ENCODE assay signal across 12 cellular contexts in genomic region chr5:167030500-167031120, GRCh38. TPM values are rescaled to one million over a fixed set of nuclear protein-coding genes. Genes with fewer than 3 reads are reported as not detected.
DNase-seq lines count a peak whose midpoint lies in the region; TF ChIP-seq lines count a peak whose summit lies in the region.
"Had no signal": no experiment of that assay in that cellular context is flagged by ENCODE, and none has a peak within 500 bp of the region (broad histone marks: within the 10 kb centered on the region; RNA-seq: fewer than 3 reads in every experiment).

No MANE protein-coding gene starts in this region.

- no TSS peak for BruUV-seq in PC-9 (replicated peaks; lab: Mats Ljungman, UMichigan)

- DNase-seq in PC-9 = peak in 1 of 2 experiments; percentile 33
- peak; percentile 44 for DNase-seq in glutamatergic neuron
- no peak for DNase-seq in dedifferentiated amniotic fluid mesenchymal stem cell (ENCODE audit: extremely low spot score)
- no peak for DNase-seq in CD1c-positive myeloid dendritic cell (ENCODE audit: extremely low spot score)
- no peak for DNase-seq in DMS79 treated with DMSO at 0.1 percent for 48 hours (lab: John Stamatoyannopoulos, UW)
- DNase-seq in ureter (ENCODE audit: low spot score) = no peak
- DNase-seq: CD4-positive, alpha-beta memory T cell; heart left ventricle; MG63; psoas muscle had no signal

- 0 out of 2 replicates have a peak overlapping the region, but pooled peaks have one; percentile 48 for H2AFZ ChIP-seq in PC-9

- no peaks in the 10 kb centered on the region for H3K79me2 ChIP-seq in PC-9 (ENCODE audit: low read depth)

- no peaks in the 10 kb centered on the region for H4K20me1 ChIP-seq in PC-9 (ENCODE audit: insufficient read depth)

- no peaks in the 10 kb centered on the region for H3F3A ChIP-seq in PC-9 (ENCODE audit: insufficient read depth, low read depth)

- H3K4me3 ChIP-seq in PC-9 = no peak overlapping the region
- H3K4me3 ChIP-seq: heart left ventricle, MG63, psoas muscle had no signal

- H3K27me3 Mint-ChIP-seq in glutamatergic neuron (ENCODE audit: unreplicated experiment) = no peaks in the 10 kb centered on the region
- H3K27me3 Mint-ChIP-seq: CD4-positive, alpha-beta memory T cell had no signal

- H3K27me3 ChIP-seq in PC-9 (ENCODE audit: insufficient read depth, low read depth) = peaks cover 22% of the 10 kb centered on the region
- H3K27me3 ChIP-seq: heart left ventricle, MG63 had no signal

- H3K9me2 ChIP-seq in PC-9 (ENCODE audit: insufficient read depth) = no peaks in the 10 kb centered on the region

- TF ChIP-seq CTCF in 22Rv1 (IDR thresholded peaks at IDR 0.05) = peak; percentile 60
- peak; percentile 34 for TF ChIP-seq CTCF in GM12873 (IDR thresholded peaks at IDR 0.05; ENCODE audit: insufficient read depth, low read depth, low read length, missing control alignments)
- peak; percentile 48 for TF ChIP-seq CTCF in PC-9 (conservative IDR thresholded peaks at IDR 0.05)
- peak; percentile 69 for TF ChIP-seq CTCF in glutamatergic neuron (IDR thresholded peaks at IDR 0.05; ENCODE audit: partially characterized antibody, unreplicated experiment)

- H3K27ac ChIP-seq in 22Rv1 (no peak overlapping the region), PC-9 (no peak overlapping the region)
- H3K27ac ChIP-seq: heart left ventricle, psoas muscle had no signal

- H3K9me3 ChIP-seq in PC-9 (ENCODE audit: insufficient read depth, low read depth) = no peaks in the 10 kb centered on the region
- H3K9me3 ChIP-seq: heart left ventricle, MG63, psoas muscle had no signal

- H3K4me1 Mint-ChIP-seq in glutamatergic neuron (ENCODE audit: low read depth, unreplicated experiment) = peaks cover 5% of the 10 kb centered on the region
- H3K4me1 Mint-ChIP-seq: CD4-positive, alpha-beta memory T cell had no signal

- CTCF ChIA-PET in PC-9 (lab: Charles Lee) = no interaction called here

- no peak overlapping the region for H3K4me2 ChIP-seq in PC-9

- intact Hi-C loops in PC-9 (cut with micrococcal nuclease; ENCODE audit: unreplicated experiment) = no loop called here

- no peaks in the 10 kb centered on the region for H3K36me3 Mint-ChIP-seq in glutamatergic neuron (ENCODE audit: unreplicated experiment)
- H3K36me3 Mint-ChIP-seq: CD4-positive, alpha-beta memory T cell had no signal

- no peaks in the 10 kb centered on the region for H3K9me3 Mint-ChIP-seq in glutamatergic neuron (ENCODE audit: unreplicated experiment)

- no peak overlapping the region for H3K27ac Mint-ChIP-seq in glutamatergic neuron (ENCODE audit: unreplicated experiment)
- H3K27ac Mint-ChIP-seq: CD4-positive, alpha-beta memory T cell had no signal

- H3K36me3 ChIP-seq in PC-9 (ENCODE audit: low read depth) = no peaks in the 10 kb centered on the region
- H3K36me3 ChIP-seq: heart left ventricle, MG63 had no signal

- POLR2A ChIA-PET in PC-9 (lab: Charles Lee; ENCODE audit: unreplicated experiment) = no interaction called here

- no peaks in the 10 kb centered on the region for H3K4me1 ChIP-seq in PC-9 (replicated peaks; ENCODE audit: insufficient read depth)
- H3K4me1 ChIP-seq: heart left ventricle, psoas muscle had no signal

- no peak overlapping the region for H3K4me3 Mint-ChIP-seq in glutamatergic neuron (ENCODE audit: unreplicated experiment)

RNA-seq across cellular contexts. Expression of gene TENM2, which starts 51.8 kb away (rescaled TPM):
- total RNA-seq in PC-9 (2021) = 0.50 and 0.85 TPM in 2 replicates
- total RNA-seq in glutamatergic neuron (ENCODE audit: unreplicated experiment) = 30.1 TPM
- 0.34 TPM for total RNA-seq in ureter
- total RNA-seq: CD4-positive, alpha-beta memory T cell had no signal

Comparison
In these comparisons a context has a peak if more than half of its experiments do, and no peak if none do; other contexts are left out.
1. RNA of gene TENM2, which starts 51.8 kb away (total RNA-seq): 30.1 TPM in glutamatergic neuron (single experiment); 0.50 to 0.85 TPM in PC-9 and 0.34 TPM in ureter (single experiment); every median in the first group is over 10 times any median in the second.
2. Peak in every context shown above with its lines, with median percentiles within 50 percentile points of each other: CTCF ChIP-seq.